ENCODE assay signal across 8 cellular contexts in genomic region chr1:24704411-24705259, GRCh38. TPM values are rescaled to one million over a fixed set of nuclear protein-coding genes. Genes with fewer than 3 reads are reported as not detected.
DNase-seq lines count a peak whose midpoint lies in the region; ATAC-seq, FAIRE-seq and TF ChIP-seq lines count a peak whose summit lies in the region.

No MANE protein-coding gene starts in this region.

- ATAC-seq in GM19467 (IDR thresholded peaks at IDR 0.05; ENCODE audit: unreplicated experiment) = no peak
- ATAC-seq in HG02870 (IDR thresholded peaks at IDR 0.05; ENCODE audit: unreplicated experiment) = no peak

- intact Hi-C loops in CD14-positive monocyte (cut with micrococcal nuclease) = loop anchor here (5.0 kb wide), 1 partner anchor 43 kb away; the partner anchor contains the start of gene CLIC4 (in 2 of the 2)

- H3K56ac ChIP-seq in mesendoderm (ENCODE audit: low read length) = no peak overlapping the region

- H3K36me3 ChIP-seq in bronchial epithelial cell (ENCODE audit: control insufficient read depth, insufficient read depth, low read length) = no peaks in the 10 kb centered on the region
- no peaks in the 10 kb centered on the region for H3K36me3 ChIP-seq in mesendoderm (ENCODE audit: control insufficient read depth, insufficient read depth, low read length)

- no peak overlapping the region for H3K18ac ChIP-seq in mesendoderm (ENCODE audit: low read length)

- peak overlapping the region; percentile 48 for H3K4ac ChIP-seq in mesendoderm (ENCODE audit: low read depth, low read length)

- no peak overlapping the region for H2AK5ac ChIP-seq in mesendoderm (ENCODE audit: low read length)

- no CpG with 5 or more reads among the region's 16 CpGs for WGBS in mesendoderm (ENCODE audit: extremely low coverage, insufficient coverage, low lambda C conversion rate)

- H3K27ac Mint-ChIP-seq in CD14-positive monocyte = peak overlapping the region in 5 of 7 donors; percentile 36 to 84 (median 65)

- H4K5ac ChIP-seq in mesendoderm (ENCODE audit: low read length) = no peak overlapping the region

- H3K23ac ChIP-seq in mesendoderm (ENCODE audit: low read length) = no peak overlapping the region

- peak overlapping the region; percentile 59 to 83 for H3K4me3 Mint-ChIP-seq in CD14-positive monocyte

- H3K36me3 Mint-ChIP-seq in CD14-positive monocyte = no peaks in the 10 kb centered on the region

- H3K4me3 ChIP-seq in bronchial epithelial cell (ENCODE audit: low read depth, low read length) = no peak overlapping the region
- no peak overlapping the region for H3K4me3 ChIP-seq in mesendoderm (ENCODE audit: low read length)

- no peak overlapping the region for H2BK15ac ChIP-seq in mesendoderm (replicated peaks; ENCODE audit: low read depth)

- TF ChIP-seq CTCF in CD14-positive monocyte (IDR thresholded peaks at IDR 0.05) = no peak
- TF ChIP-seq CTCF in bronchial epithelial cell (IDR thresholded peaks at IDR 0.05; ENCODE audit: insufficient read depth, low read length, severe bottlenecking) = no peak

- H3K4me1 Mint-ChIP-seq in CD14-positive monocyte = peaks cover 30% of the 10 kb centered on the region

- no peaks in the 10 kb centered on the region for H3K79me2 ChIP-seq in mesendoderm (ENCODE audit: control insufficient read depth, insufficient read depth, low read length)

- no peak for FAIRE-seq in bronchial epithelial cell (lab: Jason Lieb, UNC)

- H3K9ac ChIP-seq in mesendoderm (ENCODE audit: low read length) = no peak overlapping the region

- H3K4me2 ChIP-seq in mesendoderm (ENCODE audit: low read length) = no peak overlapping the region

- peaks cover 4% of the 10 kb centered on the region for H3K4me1 ChIP-seq in mesendoderm (ENCODE audit: control insufficient read depth, low read depth, low read length)

- H4K8ac ChIP-seq in mesendoderm (ENCODE audit: low read depth, low read length) = peak overlapping the region; percentile 79

- H2BK120ac ChIP-seq in mesendoderm (ENCODE audit: low read depth, low read length) = peak overlapping the region; percentile 48

- DNase-seq in CD14-positive monocyte (ENCODE audit: low spot score) (no peak), NCI-H1436 treated with DMSO at 0.1 percent for 48 hours (lab: John Stamatoyannopoulos, UW) (peak; percentile 81), bronchial epithelial cell (ENCODE audit: low read depth) (peak; percentile 92), mesendoderm (peak; percentile 70), ureter (ENCODE audit: low spot score) (no peak)
- no peak for DNase-seq in activated CD4-positive, alpha-beta T cell treated with anti-CD3 and anti-CD28 coated beads for 1 hour

- no peak overlapping the region for H3K27ac ChIP-seq in mesendoderm (ENCODE audit: low read depth, low read length)

- H3K79me1 ChIP-seq in mesendoderm (ENCODE audit: low read length) = no peaks in the 10 kb centered on the region

- H2BK5ac ChIP-seq in mesendoderm (ENCODE audit: low read length) = no peak overlapping the region

- peaks cover 0 to under 1% (median 0%) of the 10 kb centered on the region in 3 donors for H3K27me3 Mint-ChIP-seq in CD14-positive monocyte (ENCODE audit: low read depth in 3 of 3)

- no peaks in the 10 kb centered on the region for H3K27me3 ChIP-seq in bronchial epithelial cell (ENCODE audit: control insufficient read depth, insufficient read depth, low read length)
- H3K27me3 ChIP-seq in mesendoderm (ENCODE audit: insufficient read depth, low read length, poor library complexity) = no peaks in the 10 kb centered on the region

- peaks cover 0 to 2% (median 0%) of the 10 kb centered on the region in 7 donors for H3K9me3 Mint-ChIP-seq in CD14-positive monocyte

RNA-seq across cellular contexts. Expression of gene CLIC4, which starts 40.6 kb away (rescaled TPM):
- polyA plus RNA-seq in CD14-positive monocyte = 10 to 100 TPM; 24.6 to 38.1 TPM
- 120 and 141 TPM in 2 replicates for total RNA-seq in bronchial epithelial cell
- polyA plus RNA-seq in mesendoderm (2013, experiment 1 of 2) = 150 TPM
- polyA plus RNA-seq in mesendoderm (2013, experiment 2 of 2) = 151 TPM
- total RNA-seq in ureter = 163 TPM

Comparison
In these comparisons a context has a peak if more than half of its experiments do, and no peak if none do; other contexts are left out.
1. DNase-seq: peak in NCI-H1436 treated with DMSO at 0.1 percent for 48 hours (single experiment), bronchial epithelial cell (single experiment) and mesendoderm (single experiment); none in CD14-positive monocyte (single experiment), ureter (single experiment) and activated CD4-positive, alpha-beta T cell treated with anti-CD3 and anti-CD28 coated beads for 1 hour (single experiment).